ENCODE assay signal across 9 cellular contexts in genomic region chr11:76598426-76598839, GRCh38.
DNase-seq lines count a peak whose midpoint lies in the region; ATAC-seq, FAIRE-seq and TF ChIP-seq lines count a peak whose summit lies in the region.
"Had no signal": no experiment of that assay in that cellular context is flagged by ENCODE, and none has a peak within 500 bp of the region (broad histone marks: within the 10 kb centered on the region; RNA-seq: fewer than 3 reads in every experiment).

No MANE protein-coding gene starts in this region.

- H3K4me1 ChIP-seq in DND-41 (ENCODE audit: insufficient read depth, low read length) = no peaks in the 10 kb centered on the region

- H3K36me3 Mint-ChIP-seq in osteocyte (ENCODE audit: unreplicated experiment) = no peaks in the 10 kb centered on the region

- H3K27ac ChIP-seq in DND-41 (ENCODE audit: low read length) = no peak overlapping the region

- no peaks in the 10 kb centered on the region for H4K20me1 ChIP-seq in DND-41 (ENCODE audit: insufficient read depth, low read length)

- H3K79me2 ChIP-seq in DND-41 (ENCODE audit: insufficient read depth, low read length) = no peaks in the 10 kb centered on the region

- H3K9ac ChIP-seq in DND-41 (ENCODE audit: low read depth, low read length) = no peak overlapping the region

- FAIRE-seq in RCC 7860 (lab: Jason Lieb, UNC) = no peak
- FAIRE-seq: islet of Langerhans had no signal

- no peak overlapping the region for H2AFZ ChIP-seq in DND-41 (ENCODE audit: low read depth, low read length)

- H3K4me2 ChIP-seq in DND-41 (ENCODE audit: insufficient read depth, low read length) = no peak overlapping the region

- H3K9me3 ChIP-seq in DND-41 (ENCODE audit: insufficient read depth, low read length, severe bottlenecking) = no peaks in the 10 kb centered on the region

- H3K4me3 Mint-ChIP-seq in osteocyte (ENCODE audit: unreplicated experiment) = no peak overlapping the region

- ATAC-seq in DND-41 (ENCODE audit: insufficient read depth, low read depth) = no peak
- no peak for ATAC-seq in GM19467 (IDR thresholded peaks at IDR 0.05; ENCODE audit: unreplicated experiment)

- H3K4me3 ChIP-seq in DND-41 (ENCODE audit: low read depth in 1 of 2, low read length in 2 of 2) (no peak overlapping the region), epithelial cell of proximal tubule (ENCODE audit: low read depth, low read length) (no peak overlapping the region)

- no peaks in the 10 kb centered on the region for H3K9me3 Mint-ChIP-seq in osteocyte (ENCODE audit: unreplicated experiment)

- H3K27me3 ChIP-seq in DND-41 (ENCODE audit: insufficient read depth, low read length, poor library complexity) = no peaks in the 10 kb centered on the region

- no peak for DNase-seq in DND-41
- DNase-seq in H4 (ENCODE audit: low spot score) = peak; percentile 33
- peak; percentile 8 for DNase-seq in RCC 7860 (ENCODE audit: low spot score)
- no peak for DNase-seq in epithelial cell of proximal tubule (ENCODE audit: low read depth)
- no peak for DNase-seq in osteocyte (ENCODE audit: extremely low spot score, unreplicated experiment)
- DNase-seq in DMS114 treated with DMSO at 0.1 percent for 48 hours (lab: John Stamatoyannopoulos, UW; ENCODE audit: unreplicated experiment) = no peak
- no peak for DNase-seq in stimulated activated naive CD4-positive, alpha-beta T cell (lab: John Stamatoyannopoulos, UW)

- no peaks in the 10 kb centered on the region for H3K27me3 Mint-ChIP-seq in osteocyte (ENCODE audit: unreplicated experiment)

- no peaks in the 10 kb centered on the region for H3K36me3 ChIP-seq in DND-41 (ENCODE audit: insufficient read depth, low read length)

- no peak overlapping the region for H3K27ac Mint-ChIP-seq in osteocyte (ENCODE audit: unreplicated experiment)

- H3K4me1 Mint-ChIP-seq in osteocyte (ENCODE audit: unreplicated experiment) = peaks cover 24% of the 10 kb centered on the region

- peak; percentile 29 for TF ChIP-seq CTCF in DND-41 (IDR thresholded peaks at IDR 0.05; ENCODE audit: borderline replicate concordance, extremely low read depth, low read length, poor library complexity, severe bottlenecking)
- TF ChIP-seq CTCF in epithelial cell of proximal tubule (conservative IDR thresholded peaks at IDR 0.05; ENCODE audit: low read depth, low read length) = peak; percentile 67
- peak; percentile 57 for TF ChIP-seq CTCF in osteocyte (IDR thresholded peaks at IDR 0.05)

Comparison
In these comparisons a context has a peak if more than half of its experiments do, and no peak if none do; other contexts are left out.
1. DNase-seq: peak in H4 (single experiment) and RCC 7860 (single experiment); none in DND-41 (single experiment), epithelial cell of proximal tubule (single experiment), osteocyte (single experiment), DMS114 treated with DMSO at 0.1 percent for 48 hours (single experiment) and stimulated activated naive CD4-positive, alpha-beta T cell (0 of 6).
2. Peak in every context shown above with its lines, with median percentiles within 50 percentile points of each other: CTCF ChIP-seq.